Comparison of ENCODE assay signal across 10 cellular contexts in the genomic region with DNA sequence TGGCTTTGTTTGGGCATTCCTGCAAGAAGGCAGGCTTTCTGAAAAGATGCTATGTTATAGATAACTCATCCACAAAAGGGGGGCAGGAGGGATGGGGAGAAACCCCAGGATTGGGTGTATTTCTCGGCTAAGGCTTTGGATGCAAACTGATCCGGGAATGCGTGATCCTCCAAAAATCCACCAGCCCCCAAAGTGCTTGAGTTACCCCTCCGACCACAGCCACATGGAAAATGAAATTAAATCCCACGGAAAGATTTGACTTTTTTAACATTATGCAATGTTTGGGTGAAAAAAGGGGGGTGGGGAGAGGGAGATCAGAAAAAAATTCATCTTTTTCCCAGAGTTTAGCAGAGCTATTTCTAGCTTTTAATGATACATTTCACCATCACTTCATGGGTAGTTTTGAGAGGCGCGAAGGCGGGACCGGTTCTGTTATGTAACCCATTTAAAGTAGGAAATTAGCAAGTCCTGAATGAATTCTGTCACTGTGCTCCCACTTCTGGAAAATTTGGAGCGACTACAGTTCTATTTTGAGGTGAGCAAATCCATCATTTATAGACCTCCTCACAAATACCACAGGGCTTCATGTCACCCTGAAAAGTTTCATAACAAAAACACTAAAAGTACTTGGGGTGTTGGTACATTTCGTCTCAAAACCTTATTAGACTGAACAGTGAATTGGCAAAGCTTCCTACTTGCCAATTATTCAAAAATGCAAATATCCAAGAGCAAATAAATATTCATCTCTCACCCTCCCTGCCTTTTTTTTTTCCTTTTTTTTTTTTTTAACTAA. TPM values are rescaled to one million over a fixed set of nuclear protein-coding genes. Genes with fewer than 3 reads are reported as not detected.
A peak's percentile ranks its signal among the peaks of the same experiment; 100 is the strongest.
DNase-seq lines count a peak whose midpoint lies in the region; ATAC-seq, FAIRE-seq and TF ChIP-seq lines count a peak whose summit lies in the region.
"Had no signal": no experiment of that assay in that cellular context is flagged by ENCODE, and none has a peak within 500 bp of the region (broad histone marks: within the 10 kb centered on the region; RNA-seq: fewer than 3 reads in every experiment).

No MANE protein-coding gene starts in this region.

- TF ChIP-seq POLR2A in esophagus squamous epithelium (IDR thresholded peaks at IDR 0.05) (no peak), GM12892 (IDR thresholded peaks at IDR 0.05; ENCODE audit: low read depth, low read length) (no peak)

- H3K4me2 ChIP-seq in SU-DHL-6 (ENCODE audit: low read depth, low read length, poor library complexity, severe bottlenecking) (peak overlapping the region; percentile 46), smooth muscle cell (peak overlapping the region; percentile 61)
- H3K4me2 ChIP-seq: neural progenitor cell had no signal

- ATAC-seq in GM21619 (IDR thresholded peaks at IDR 0.05; ENCODE audit: unreplicated experiment) = no peak

- no peaks in the 10 kb centered on the region for H3K9me3 Mint-ChIP-seq in T-helper 1 cell treated with Interleukin-12 subunit alpha and Interleukin-12 subunit beta and Interleukin-4 antibody, amounts not matched to agents 30 μg/mL and 1 μg/mL, for 36 hours
- H3K9me3 Mint-ChIP-seq: neural progenitor cell had no signal

- peak overlapping the region; percentile 67 for H3K27ac Mint-ChIP-seq in T-helper 1 cell treated with Interleukin-12 subunit alpha and Interleukin-12 subunit beta and Interleukin-4 antibody, amounts not matched to agents 30 μg/mL and 1 μg/mL, for 36 hours
- H3K27ac Mint-ChIP-seq: neural progenitor cell had no signal

- FAIRE-seq in GM12892 (lab: Jason Lieb, UNC) = no peak
- FAIRE-seq in RCC 7860 (lab: Jason Lieb, UNC) = no peak
- FAIRE-seq: colon had no signal

- H2AFZ ChIP-seq in SU-DHL-6 (ENCODE audit: low read depth, low read length, severe bottlenecking) (peak overlapping the region; percentile 94), smooth muscle cell (ENCODE audit: low read depth) (no peak overlapping the region)
- H2AFZ ChIP-seq: neural progenitor cell had no signal

- H3K4me1 Mint-ChIP-seq in T-helper 1 cell treated with Interleukin-12 subunit alpha and Interleukin-12 subunit beta and Interleukin-4 antibody, amounts not matched to agents 30 μg/mL and 1 μg/mL, for 36 hours (ENCODE audit: low read depth) = peaks cover 19% of the 10 kb centered on the region

- 52 to 54% methylated on average over 11 of the region's 11 CpGs for WGBS in esophagus squamous epithelium, 2 donors
- WGBS in smooth muscle cell (ENCODE audit: low lambda C conversion rate) = 76% methylated on average over 11 of the region's 11 CpGs

- DNase-seq in T-helper 1 cell (no peak), esophagus squamous epithelium (lab: John Stamatoyannopoulos, UW) (no peak), smooth muscle cell (lab: John Stamatoyannopoulos, UW; ENCODE audit: unreplicated experiment) (no peak), GM12892 (ENCODE audit: insufficient read length) (no peak), RCC 7860 (ENCODE audit: low spot score) (no peak)

- H3F3A ChIP-seq in SU-DHL-6 (ENCODE audit: insufficient read depth) (no peaks in the 10 kb centered on the region), smooth muscle cell (ENCODE audit: low read depth) (no peaks in the 10 kb centered on the region)

- no peaks in the 10 kb centered on the region for H3K9me3 ChIP-seq in SU-DHL-6 (ENCODE audit: insufficient read depth, low read length)
- no peaks in the 10 kb centered on the region for H3K9me3 ChIP-seq in esophagus squamous epithelium
- H3K9me3 ChIP-seq in smooth muscle cell (replicated peaks; ENCODE audit: low read depth) = no peaks in the 10 kb centered on the region

- H3K9ac ChIP-seq in SU-DHL-6 (ENCODE audit: low read length) = peak overlapping the region; percentile 12
- no peak overlapping the region for H3K9ac ChIP-seq in smooth muscle cell (ENCODE audit: low read depth)
- H3K9ac ChIP-seq: neural progenitor cell had no signal

- H3K27me3 ChIP-seq in SU-DHL-6 (ENCODE audit: low read length) (no peaks in the 10 kb centered on the region), esophagus squamous epithelium (no peaks in the 10 kb centered on the region), smooth muscle cell (ENCODE audit: low read depth) (no peaks in the 10 kb centered on the region)
- H3K27me3 ChIP-seq: neural progenitor cell had no signal

- H3K79me2 ChIP-seq in SU-DHL-6 (ENCODE audit: insufficient read depth, low read length) = no peaks in the 10 kb centered on the region
- H3K79me2 ChIP-seq in smooth muscle cell (ENCODE audit: low read depth) = no peaks in the 10 kb centered on the region

- H3K4me1 ChIP-seq in esophagus squamous epithelium (peaks cover 0 to 25% (median 15%) of the 10 kb centered on the region in 3 donors), smooth muscle cell (ENCODE audit: low read depth) (no peaks in the 10 kb centered on the region)
- H3K4me1 ChIP-seq: neural progenitor cell had no signal

- H3K36me3 ChIP-seq in SU-DHL-6 (ENCODE audit: low read length) (no peaks in the 10 kb centered on the region), esophagus squamous epithelium (peaks cover 0 to 17% (median 0%) of the 10 kb centered on the region in 3 donors), smooth muscle cell (ENCODE audit: low read depth) (no peaks in the 10 kb centered on the region)
- H3K36me3 ChIP-seq: neural progenitor cell had no signal

- H3K4me3 ChIP-seq in SU-DHL-6 (ENCODE audit: insufficient read depth, low read length, poor library complexity, severe bottlenecking) (no peak overlapping the region), esophagus squamous epithelium (no peak overlapping the region), smooth muscle cell (no peak overlapping the region)
- H3K4me3 ChIP-seq: neural progenitor cell had no signal

- H4K20me1 ChIP-seq in SU-DHL-6 (ENCODE audit: low read depth, low read length) = no peaks in the 10 kb centered on the region
- no peaks in the 10 kb centered on the region for H4K20me1 ChIP-seq in smooth muscle cell (ENCODE audit: low read depth)

- peak overlapping the region; percentile 40 for H3K4me3 Mint-ChIP-seq in T-helper 1 cell treated with Interleukin-12 subunit alpha and Interleukin-12 subunit beta and Interleukin-4 antibody, amounts not matched to agents 30 μg/mL and 1 μg/mL, for 36 hours
- H3K4me3 Mint-ChIP-seq: neural progenitor cell had no signal

- H3K36me3 Mint-ChIP-seq in T-helper 1 cell treated with Interleukin-12 subunit alpha and Interleukin-12 subunit beta and Interleukin-4 antibody, amounts not matched to agents 30 μg/mL and 1 μg/mL, for 36 hours (ENCODE audit: low read depth) = no peaks in the 10 kb centered on the region
- H3K36me3 Mint-ChIP-seq: neural progenitor cell had no signal

- TF ChIP-seq CTCF in SU-DHL-6 (IDR thresholded peaks at IDR 0.05; ENCODE audit: insufficient read depth, low read length, poor library complexity, severe bottlenecking) (no peak), esophagus squamous epithelium (IDR thresholded peaks at IDR 0.05) (no peak), smooth muscle cell (IDR thresholded peaks at IDR 0.05; ENCODE audit: borderline replicate concordance, insufficient read depth, poor library complexity, severe bottlenecking) (no peak)

- no peaks in the 10 kb centered on the region for H3K9me2 ChIP-seq in SU-DHL-6 (replicated peaks; ENCODE audit: insufficient read depth, low read length)

- H3K27me3 Mint-ChIP-seq in T-helper 1 cell treated with Interleukin-12 subunit alpha and Interleukin-12 subunit beta and Interleukin-4 antibody, amounts not matched to agents 30 μg/mL and 1 μg/mL, for 36 hours (ENCODE audit: low read depth) = peaks cover 3% of the 10 kb centered on the region

- H3K27ac ChIP-seq in SU-DHL-6 (ENCODE audit: low read depth, low read length) (no peak overlapping the region), esophagus squamous epithelium (peak overlapping the region in 3 of 4 donors; percentile 15 to 63 (median 44)), smooth muscle cell (ENCODE audit: low read depth) (peak overlapping the region; percentile 44)
- H3K27ac ChIP-seq: neural progenitor cell had no signal

- intact Hi-C loops in esophagus squamous epithelium (cut with DNase I) = no loop called here

RNA-seq across cellular contexts. Expression of gene NFATC2, which starts 51.9 kb away (rescaled TPM):
- total RNA-seq in esophagus squamous epithelium (1 to 10 TPM in 3 of 4 donors, under 1 TPM in 1; 0.83 to 6.7 (median 1.4) TPM), smooth muscle cell (4.1 and 8.4 TPM in 2 replicates)
- 5.5 and 5.8 TPM in 2 replicates for polyA plus RNA-seq in smooth muscle cell
- 4.6 TPM for polyA plus RNA-seq in GM12892 (2012; ENCODE audit: missing spikeins)
